1 cellular context compared by ENCODE assay signal in genomic region chr11:74330065-74330858, GRCh38.
TF ChIP-seq lines count a peak whose summit lies in the region.

No MANE protein-coding gene starts in this region.

TF ChIP-seq in GM23338, 12 proteins besides CTCF, POLR2A, EP300 and RAD21:
- TF ChIP-seq ZNF462 (CRISPR knock-in tag; IDR thresholded peaks at IDR 0.05) (no peak), ETS1 (IDR thresholded peaks at IDR 0.05) (no peak), EZH2phosphoT487 (IDR thresholded peaks at IDR 0.05; ENCODE audit: unreplicated experiment) (no peak)
